ENCODE assay signal across 1 cellular context in the genomic region with DNA sequence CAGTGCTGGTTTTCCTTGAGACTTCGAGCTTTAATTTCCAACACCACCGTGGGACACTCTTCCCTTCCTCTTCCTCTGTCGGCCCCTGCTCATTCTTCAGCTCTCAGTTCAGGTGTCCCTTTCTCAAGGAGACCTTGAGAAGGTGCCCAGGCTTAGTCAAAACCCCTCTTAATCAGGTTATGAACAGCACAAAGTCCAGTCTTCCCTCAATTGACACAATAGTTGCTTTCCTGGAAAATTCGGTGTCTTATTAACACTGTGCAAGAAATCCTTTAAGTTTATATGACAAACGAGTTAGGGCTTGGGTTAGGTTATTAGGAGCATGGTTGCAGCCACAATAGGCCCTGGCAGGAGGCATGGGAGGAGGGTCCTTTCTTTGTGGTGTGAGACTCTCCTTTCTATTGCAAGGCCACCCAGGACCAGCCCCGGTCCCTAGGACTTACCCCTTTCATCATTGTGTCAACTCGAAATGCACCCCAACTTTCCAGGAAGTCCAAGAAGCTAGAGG.
A peak's percentile ranks its signal among the peaks of the same experiment; 100 is the strongest.
TF ChIP-seq lines count a peak whose summit lies in the region.

No MANE protein-coding gene starts in this region.

TF ChIP-seq in K562, 482 proteins besides CTCF, POLR2A, EP300 and RAD21 (continues in another document):
- TF ChIP-seq, protein P1, sequence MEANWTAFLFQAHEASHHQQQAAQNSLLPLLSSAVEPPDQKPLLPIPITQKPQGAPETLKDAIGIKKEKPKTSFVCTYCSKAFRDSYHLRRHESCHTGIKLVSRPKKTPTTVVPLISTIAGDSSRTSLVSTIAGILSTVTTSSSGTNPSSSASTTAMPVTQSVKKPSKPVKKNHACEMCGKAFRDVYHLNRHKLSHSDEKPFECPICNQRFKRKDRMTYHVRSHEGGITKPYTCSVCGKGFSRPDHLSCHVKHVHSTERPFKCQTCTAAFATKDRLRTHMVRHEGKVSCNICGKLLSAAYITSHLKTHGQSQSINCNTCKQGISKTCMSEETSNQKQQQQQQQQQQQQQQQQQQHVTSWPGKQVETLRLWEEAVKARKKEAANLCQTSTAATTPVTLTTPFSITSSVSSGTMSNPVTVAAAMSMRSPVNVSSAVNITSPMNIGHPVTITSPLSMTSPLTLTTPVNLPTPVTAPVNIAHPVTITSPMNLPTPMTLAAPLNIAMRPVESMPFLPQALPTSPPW (CRISPR knock-in tag; IDR thresholded peaks at IDR 0.05): no peak
- TF ChIP-seq PHB (CRISPR knock-in tag; IDR thresholded peaks at IDR 0.05) (no peak), TRIM24 (IDR thresholded peaks at IDR 0.05) (no peak), MYNN (IDR thresholded peaks at IDR 0.05) (no peak), MYNN (CRISPR knock-in tag; IDR thresholded peaks at IDR 0.05) (no peak), CBFA2T2 (conservative IDR thresholded peaks at IDR 0.05) (no peak), TAF1 (IDR thresholded peaks at IDR 0.05; ENCODE audit: control insufficient read depth, extremely low read depth, insufficient read depth, low read length, severe bottlenecking) (no peak), TOE1 (IDR thresholded peaks at IDR 0.05; ENCODE audit: borderline replicate concordance) (no peak), TOE1 (CRISPR knock-in tag; IDR thresholded peaks at IDR 0.05; ENCODE audit: borderline replicate concordance, low read depth) (no peak), CBFB (CRISPR knock-in tag; IDR thresholded peaks at IDR 0.05) (no peak), NR2C1 (IDR thresholded peaks at IDR 0.05) (no peak), NR2C1 (tag; IDR thresholded peaks at IDR 0.05) (no peak), ZNF717 (CRISPR knock-in tag; IDR thresholded peaks at IDR 0.05) (no peak), CBX2 (IDR thresholded peaks at IDR 0.05; ENCODE audit: insufficient read depth, low read length, poor library complexity, severe bottlenecking) (no peak), SMARCA5 (IDR thresholded peaks at IDR 0.05) (no peak), POLR2G (IDR thresholded peaks at IDR 0.05; ENCODE audit: low read depth, low read length) (no peak), MCM2 (IDR thresholded peaks at IDR 0.05; ENCODE audit: low read depth) (no peak), BCL6 (CRISPR knock-in tag; IDR thresholded peaks at IDR 0.05) (no peak), GTF2E2 (tag; IDR thresholded peaks at IDR 0.05) (no peak), XRCC5 (IDR thresholded peaks at IDR 0.05; ENCODE audit: low read depth, low read length) (no peak), SRSF7 (optimal IDR thresholded peaks at IDR 0.05; ENCODE audit: low read depth, low read length) (no peak), PCBP1 (IDR thresholded peaks at IDR 0.05; ENCODE audit: low read depth, low read length, poor library complexity, severe bottlenecking) (no peak), L3MBTL2 (IDR thresholded peaks at IDR 0.05) (0 out of 2 replicates have a peak, but pooled peaks have one; percentile 12), MXI1 (IDR thresholded peaks at IDR 0.05; ENCODE audit: low read depth, low read length) (no peak), TEAD4 (IDR thresholded peaks at IDR 0.05; ENCODE audit: low read length) (no peak), TEAD4 (CRISPR knock-in tag; IDR thresholded peaks at IDR 0.05; ENCODE audit: borderline replicate concordance) (no peak), ELF4 (CRISPR knock-in tag; IDR thresholded peaks at IDR 0.05) (no peak), POLR2AphosphoS5 (IDR thresholded peaks at IDR 0.05; ENCODE audit: control insufficient read depth, insufficient read depth, low read depth, low read length) (no peak), ZNF384 (IDR thresholded peaks at IDR 0.05; ENCODE audit: low read depth, low read length) (no peak), ZNF263 (CRISPR knock-in tag; IDR thresholded peaks at IDR 0.05; ENCODE audit: borderline replicate concordance) (no peak), BRCA1 (IDR thresholded peaks at IDR 0.05) (no peak), BRCA1 (CRISPR knock-in tag; IDR thresholded peaks at IDR 0.05) (no peak), STAT5A (IDR thresholded peaks at IDR 0.05; ENCODE audit: borderline replicate concordance, low read length) (no peak), U2AF1 (optimal IDR thresholded peaks at IDR 0.05; ENCODE audit: low read depth, low read length) (no peak), ZNF408 (CRISPR knock-in tag; IDR thresholded peaks at IDR 0.05; ENCODE audit: low read depth) (no peak), ZNF668 (CRISPR knock-in tag; IDR thresholded peaks at IDR 0.05) (no peak), NRF1 (conservative IDR thresholded peaks at IDR 0.05 in 1 of 2, IDR thresholded peaks at IDR 0.05 in 1 of 2) (no peak; a peak in 1 of 4 replicates), KLF16 (IDR thresholded peaks at IDR 0.05) (no peak), NFRKB (IDR thresholded peaks at IDR 0.05; ENCODE audit: low read depth) (peak; percentile 41; the same call in 1 of the 2 replicates), ZNF766 (CRISPR knock-in tag; conservative IDR thresholded peaks at IDR 0.05) (no peak), RBFOX2 (IDR thresholded peaks at IDR 0.05; ENCODE audit: low read depth, low read length) (no peak), TRIM28 (IDR thresholded peaks at IDR 0.05) (no peak), EP400 (IDR thresholded peaks at IDR 0.05) (no peak), HLTF (IDR thresholded peaks at IDR 0.05) (no peak)
- TF ChIP-seq, protein P2, sequence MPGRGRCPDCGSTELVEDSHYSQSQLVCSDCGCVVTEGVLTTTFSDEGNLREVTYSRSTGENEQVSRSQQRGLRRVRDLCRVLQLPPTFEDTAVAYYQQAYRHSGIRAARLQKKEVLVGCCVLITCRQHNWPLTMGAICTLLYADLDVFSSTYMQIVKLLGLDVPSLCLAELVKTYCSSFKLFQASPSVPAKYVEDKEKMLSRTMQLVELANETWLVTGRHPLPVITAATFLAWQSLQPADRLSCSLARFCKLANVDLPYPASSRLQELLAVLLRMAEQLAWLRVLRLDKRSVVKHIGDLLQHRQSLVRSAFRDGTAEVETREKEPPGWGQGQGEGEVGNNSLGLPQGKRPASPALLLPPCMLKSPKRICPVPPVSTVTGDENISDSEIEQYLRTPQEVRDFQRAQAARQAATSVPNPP (IDR thresholded peaks at IDR 0.05; ENCODE audit: borderline replicate concordance, insufficient read depth, insufficient read length): no peak
- TF ChIP-seq, protein P3, sequence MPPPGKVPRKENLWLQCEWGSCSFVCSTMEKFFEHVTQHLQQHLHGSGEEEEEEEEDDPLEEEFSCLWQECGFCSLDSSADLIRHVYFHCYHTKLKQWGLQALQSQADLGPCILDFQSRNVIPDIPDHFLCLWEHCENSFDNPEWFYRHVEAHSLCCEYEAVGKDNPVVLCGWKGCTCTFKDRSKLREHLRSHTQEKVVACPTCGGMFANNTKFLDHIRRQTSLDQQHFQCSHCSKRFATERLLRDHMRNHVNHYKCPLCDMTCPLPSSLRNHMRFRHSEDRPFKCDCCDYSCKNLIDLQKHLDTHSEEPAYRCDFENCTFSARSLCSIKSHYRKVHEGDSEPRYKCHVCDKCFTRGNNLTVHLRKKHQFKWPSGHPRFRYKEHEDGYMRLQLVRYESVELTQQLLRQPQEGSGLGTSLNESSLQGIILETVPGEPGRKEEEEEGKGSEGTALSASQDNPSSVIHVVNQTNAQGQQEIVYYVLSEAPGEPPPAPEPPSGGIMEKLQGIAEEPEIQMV (tag; conservative IDR thresholded peaks at IDR 0.05; ENCODE audit: low read depth): 0 out of 2 replicates have a peak, but pooled peaks have one; percentile 43
- TF ChIP-seq, protein P4, sequence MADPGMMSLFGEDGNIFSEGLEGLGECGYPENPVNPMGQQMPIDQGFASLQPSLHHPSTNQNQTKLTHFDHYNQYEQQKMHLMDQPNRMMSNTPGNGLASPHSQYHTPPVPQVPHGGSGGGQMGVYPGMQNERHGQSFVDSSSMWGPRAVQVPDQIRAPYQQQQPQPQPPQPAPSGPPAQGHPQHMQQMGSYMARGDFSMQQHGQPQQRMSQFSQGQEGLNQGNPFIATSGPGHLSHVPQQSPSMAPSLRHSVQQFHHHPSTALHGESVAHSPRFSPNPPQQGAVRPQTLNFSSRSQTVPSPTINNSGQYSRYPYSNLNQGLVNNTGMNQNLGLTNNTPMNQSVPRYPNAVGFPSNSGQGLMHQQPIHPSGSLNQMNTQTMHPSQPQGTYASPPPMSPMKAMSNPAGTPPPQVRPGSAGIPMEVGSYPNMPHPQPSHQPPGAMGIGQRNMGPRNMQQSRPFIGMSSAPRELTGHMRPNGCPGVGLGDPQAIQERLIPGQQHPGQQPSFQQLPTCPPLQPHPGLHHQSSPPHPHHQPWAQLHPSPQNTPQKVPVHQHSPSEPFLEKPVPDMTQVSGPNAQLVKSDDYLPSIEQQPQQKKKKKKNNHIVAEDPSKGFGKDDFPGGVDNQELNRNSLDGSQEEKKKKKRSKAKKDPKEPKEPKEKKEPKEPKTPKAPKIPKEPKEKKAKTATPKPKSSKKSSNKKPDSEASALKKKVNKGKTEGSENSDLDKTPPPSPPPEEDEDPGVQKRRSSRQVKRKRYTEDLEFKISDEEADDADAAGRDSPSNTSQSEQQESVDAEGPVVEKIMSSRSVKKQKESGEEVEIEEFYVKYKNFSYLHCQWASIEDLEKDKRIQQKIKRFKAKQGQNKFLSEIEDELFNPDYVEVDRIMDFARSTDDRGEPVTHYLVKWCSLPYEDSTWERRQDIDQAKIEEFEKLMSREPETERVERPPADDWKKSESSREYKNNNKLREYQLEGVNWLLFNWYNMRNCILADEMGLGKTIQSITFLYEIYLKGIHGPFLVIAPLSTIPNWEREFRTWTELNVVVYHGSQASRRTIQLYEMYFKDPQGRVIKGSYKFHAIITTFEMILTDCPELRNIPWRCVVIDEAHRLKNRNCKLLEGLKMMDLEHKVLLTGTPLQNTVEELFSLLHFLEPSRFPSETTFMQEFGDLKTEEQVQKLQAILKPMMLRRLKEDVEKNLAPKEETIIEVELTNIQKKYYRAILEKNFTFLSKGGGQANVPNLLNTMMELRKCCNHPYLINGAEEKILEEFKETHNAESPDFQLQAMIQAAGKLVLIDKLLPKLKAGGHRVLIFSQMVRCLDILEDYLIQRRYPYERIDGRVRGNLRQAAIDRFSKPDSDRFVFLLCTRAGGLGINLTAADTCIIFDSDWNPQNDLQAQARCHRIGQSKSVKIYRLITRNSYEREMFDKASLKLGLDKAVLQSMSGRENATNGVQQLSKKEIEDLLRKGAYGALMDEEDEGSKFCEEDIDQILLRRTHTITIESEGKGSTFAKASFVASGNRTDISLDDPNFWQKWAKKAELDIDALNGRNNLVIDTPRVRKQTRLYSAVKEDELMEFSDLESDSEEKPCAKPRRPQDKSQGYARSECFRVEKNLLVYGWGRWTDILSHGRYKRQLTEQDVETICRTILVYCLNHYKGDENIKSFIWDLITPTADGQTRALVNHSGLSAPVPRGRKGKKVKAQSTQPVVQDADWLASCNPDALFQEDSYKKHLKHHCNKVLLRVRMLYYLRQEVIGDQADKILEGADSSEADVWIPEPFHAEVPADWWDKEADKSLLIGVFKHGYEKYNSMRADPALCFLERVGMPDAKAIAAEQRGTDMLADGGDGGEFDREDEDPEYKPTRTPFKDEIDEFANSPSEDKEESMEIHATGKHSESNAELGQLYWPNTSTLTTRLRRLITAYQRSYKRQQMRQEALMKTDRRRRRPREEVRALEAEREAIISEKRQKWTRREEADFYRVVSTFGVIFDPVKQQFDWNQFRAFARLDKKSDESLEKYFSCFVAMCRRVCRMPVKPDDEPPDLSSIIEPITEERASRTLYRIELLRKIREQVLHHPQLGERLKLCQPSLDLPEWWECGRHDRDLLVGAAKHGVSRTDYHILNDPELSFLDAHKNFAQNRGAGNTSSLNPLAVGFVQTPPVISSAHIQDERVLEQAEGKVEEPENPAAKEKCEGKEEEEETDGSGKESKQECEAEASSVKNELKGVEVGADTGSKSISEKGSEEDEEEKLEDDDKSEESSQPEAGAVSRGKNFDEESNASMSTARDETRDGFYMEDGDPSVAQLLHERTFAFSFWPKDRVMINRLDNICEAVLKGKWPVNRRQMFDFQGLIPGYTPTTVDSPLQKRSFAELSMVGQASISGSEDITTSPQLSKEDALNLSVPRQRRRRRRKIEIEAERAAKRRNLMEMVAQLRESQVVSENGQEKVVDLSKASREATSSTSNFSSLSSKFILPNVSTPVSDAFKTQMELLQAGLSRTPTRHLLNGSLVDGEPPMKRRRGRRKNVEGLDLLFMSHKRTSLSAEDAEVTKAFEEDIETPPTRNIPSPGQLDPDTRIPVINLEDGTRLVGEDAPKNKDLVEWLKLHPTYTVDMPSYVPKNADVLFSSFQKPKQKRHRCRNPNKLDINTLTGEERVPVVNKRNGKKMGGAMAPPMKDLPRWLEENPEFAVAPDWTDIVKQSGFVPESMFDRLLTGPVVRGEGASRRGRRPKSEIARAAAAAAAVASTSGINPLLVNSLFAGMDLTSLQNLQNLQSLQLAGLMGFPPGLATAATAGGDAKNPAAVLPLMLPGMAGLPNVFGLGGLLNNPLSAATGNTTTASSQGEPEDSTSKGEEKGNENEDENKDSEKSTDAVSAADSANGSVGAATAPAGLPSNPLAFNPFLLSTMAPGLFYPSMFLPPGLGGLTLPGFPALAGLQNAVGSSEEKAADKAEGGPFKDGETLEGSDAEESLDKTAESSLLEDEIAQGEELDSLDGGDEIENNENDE (IDR thresholded peaks at IDR 0.05; ENCODE audit: low read depth, low read length): no peak
- TF ChIP-seq, protein P5, sequence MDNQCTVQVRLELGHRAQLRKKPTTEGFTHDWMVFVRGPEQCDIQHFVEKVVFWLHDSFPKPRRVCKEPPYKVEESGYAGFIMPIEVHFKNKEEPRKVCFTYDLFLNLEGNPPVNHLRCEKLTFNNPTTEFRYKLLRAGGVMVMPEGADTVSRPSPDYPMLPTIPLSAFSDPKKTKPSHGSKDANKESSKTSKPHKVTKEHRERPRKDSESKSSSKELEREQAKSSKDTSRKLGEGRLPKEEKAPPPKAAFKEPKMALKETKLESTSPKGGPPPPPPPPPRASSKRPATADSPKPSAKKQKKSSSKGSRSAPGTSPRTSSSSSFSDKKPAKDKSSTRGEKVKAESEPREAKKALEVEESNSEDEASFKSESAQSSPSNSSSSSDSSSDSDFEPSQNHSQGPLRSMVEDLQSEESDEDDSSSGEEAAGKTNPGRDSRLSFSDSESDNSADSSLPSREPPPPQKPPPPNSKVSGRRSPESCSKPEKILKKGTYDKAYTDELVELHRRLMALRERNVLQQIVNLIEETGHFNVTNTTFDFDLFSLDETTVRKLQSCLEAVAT (IDR thresholded peaks at IDR 0.05): no peak; a peak in 1 of 4 replicates
- TF ChIP-seq, protein P6, sequence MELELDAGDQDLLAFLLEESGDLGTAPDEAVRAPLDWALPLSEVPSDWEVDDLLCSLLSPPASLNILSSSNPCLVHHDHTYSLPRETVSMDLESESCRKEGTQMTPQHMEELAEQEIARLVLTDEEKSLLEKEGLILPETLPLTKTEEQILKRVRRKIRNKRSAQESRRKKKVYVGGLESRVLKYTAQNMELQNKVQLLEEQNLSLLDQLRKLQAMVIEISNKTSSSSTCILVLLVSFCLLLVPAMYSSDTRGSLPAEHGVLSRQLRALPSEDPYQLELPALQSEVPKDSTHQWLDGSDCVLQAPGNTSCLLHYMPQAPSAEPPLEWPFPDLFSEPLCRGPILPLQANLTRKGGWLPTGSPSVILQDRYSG (tag; conservative IDR thresholded peaks at IDR 0.05; ENCODE audit: low read depth): no peak
- TF ChIP-seq, protein P7, sequence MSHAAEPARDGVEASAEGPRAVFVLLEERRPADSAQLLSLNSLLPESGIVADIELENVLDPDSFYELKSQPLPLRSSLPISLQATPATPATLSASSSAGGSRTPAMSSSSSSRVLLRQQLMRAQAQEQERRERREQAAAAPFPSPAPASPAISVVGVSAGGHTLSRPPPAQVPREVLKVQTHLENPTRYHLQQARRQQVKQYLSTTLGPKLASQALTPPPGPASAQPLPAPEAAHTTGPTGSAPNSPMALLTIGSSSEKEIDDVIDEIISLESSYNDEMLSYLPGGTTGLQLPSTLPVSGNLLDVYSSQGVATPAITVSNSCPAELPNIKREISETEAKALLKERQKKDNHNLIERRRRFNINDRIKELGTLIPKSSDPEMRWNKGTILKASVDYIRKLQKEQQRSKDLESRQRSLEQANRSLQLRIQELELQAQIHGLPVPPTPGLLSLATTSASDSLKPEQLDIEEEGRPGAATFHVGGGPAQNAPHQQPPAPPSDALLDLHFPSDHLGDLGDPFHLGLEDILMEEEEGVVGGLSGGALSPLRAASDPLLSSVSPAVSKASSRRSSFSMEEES (CRISPR knock-in tag; IDR thresholded peaks at IDR 0.05): no peak
